ENCODE assay signal across 10 cellular contexts in the genomic region with DNA sequence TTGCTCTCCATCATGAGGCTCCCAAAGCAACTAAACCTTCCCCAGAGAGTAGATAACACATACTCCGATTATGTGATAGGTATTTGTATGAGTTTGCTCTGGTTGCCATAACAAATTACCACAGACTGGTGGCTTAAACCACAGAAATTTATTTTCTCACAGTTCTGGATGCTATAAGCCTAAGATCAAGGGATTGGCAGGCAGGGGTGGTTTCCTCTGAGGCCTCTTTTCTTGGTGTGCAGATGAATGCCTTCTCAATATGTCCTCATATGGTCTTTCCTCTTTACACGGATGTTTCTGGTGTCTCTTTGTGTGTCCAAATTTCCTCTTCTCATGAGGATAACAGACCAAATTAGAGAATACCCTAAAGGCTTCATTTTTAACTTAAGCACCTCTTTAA.
DNase-seq lines count a peak whose midpoint lies in the region; ATAC-seq and TF ChIP-seq lines count a peak whose summit lies in the region.
"Had no signal": no experiment of that assay in that cellular context is flagged by ENCODE, and none has a peak within 500 bp of the region (broad histone marks: within the 10 kb centered on the region; RNA-seq: fewer than 3 reads in every experiment).

No MANE protein-coding gene starts in this region.

- peaks cover under 1% of the 10 kb centered on the region for H3K9me3 Mint-ChIP-seq in stimulated activated naive CD8-positive, alpha-beta T cell treated with anti-CD3 and anti-CD28 coated beads, Interleukin-15, Interleukin-2, amounts not matched to agents 100 ng/mL and 50 ng/mL, for 24 hours

- H3K27me3 Mint-ChIP-seq in stimulated activated naive CD8-positive, alpha-beta T cell treated with anti-CD3 and anti-CD28 coated beads, Interleukin-15, Interleukin-2, amounts not matched to agents 100 ng/mL and 50 ng/mL, for 24 hours = no peaks in the 10 kb centered on the region

- H3K4me1 Mint-ChIP-seq in stimulated activated naive CD8-positive, alpha-beta T cell treated with anti-CD3 and anti-CD28 coated beads, Interleukin-15, Interleukin-2, amounts not matched to agents 100 ng/mL and 50 ng/mL, for 24 hours (ENCODE audit: low read depth) = peaks cover 38% of the 10 kb centered on the region

- H3K27ac Mint-ChIP-seq in stimulated activated naive CD8-positive, alpha-beta T cell treated with anti-CD3 and anti-CD28 coated beads, Interleukin-15, Interleukin-2, amounts not matched to agents 100 ng/mL and 50 ng/mL, for 24 hours = peak overlapping the region; percentile 74
- H3K27ac Mint-ChIP-seq: WTC11 had no signal

- no peaks in the 10 kb centered on the region for H3K36me3 Mint-ChIP-seq in stimulated activated naive CD8-positive, alpha-beta T cell treated with anti-CD3 and anti-CD28 coated beads, Interleukin-15, Interleukin-2, amounts not matched to agents 100 ng/mL and 50 ng/mL, for 24 hours (ENCODE audit: low read depth)
- H3K36me3 Mint-ChIP-seq: WTC11 had no signal

- ATAC-seq in HG03039 (IDR thresholded peaks at IDR 0.05; ENCODE audit: unreplicated experiment) = no peak
- no peak for ATAC-seq in GM21723 (IDR thresholded peaks at IDR 0.05; ENCODE audit: unreplicated experiment)
- ATAC-seq: WTC11 had no signal

- DNase-seq in activated T-cell treated with anti-CD3 and anti-CD28 coated beads for 1 hour (ENCODE audit: low read depth) (peak; percentile 9), activated T-cell treated with anti-CD3 and anti-CD28 coated beads for 4 hours (no peak), fibroblast of pulmonary artery (ENCODE audit: low read depth) (peak; percentile 6), 8988T (no peak)
- peak; percentile 8 to 41 for DNase-seq in activated CD4-positive, alpha-beta T cell treated with anti-CD3 and anti-CD28 coated beads, Interleukin-2, amount 50 U/mL, for 48 hours
- DNase-seq: NCI-H69 had no signal

- peak overlapping the region; percentile 9 for H3K4me3 Mint-ChIP-seq in stimulated activated naive CD8-positive, alpha-beta T cell treated with anti-CD3 and anti-CD28 coated beads, Interleukin-15, Interleukin-2, amounts not matched to agents 100 ng/mL and 50 ng/mL, for 24 hours
- H3K4me3 Mint-ChIP-seq: WTC11 had no signal

- TF ChIP-seq CTCF in fibroblast of pulmonary artery (IDR thresholded peaks at IDR 0.05; ENCODE audit: low read length, missing control alignments) = no peak

- no peak overlapping the region for H3K4me3 ChIP-seq in fibroblast of pulmonary artery (replicated peaks; ENCODE audit: low read depth, low read length)

Comparison
In these comparisons a context has a peak if more than half of its experiments do, and no peak if none do; other contexts are left out.
1. DNase-seq: peak in activated T-cell treated with anti-CD3 and anti-CD28 coated beads for 1 hour (single experiment), activated CD4-positive, alpha-beta T cell treated with anti-CD3 and anti-CD28 coated beads, Interleukin-2, amount 50 U/mL, for 48 hours (2 of 2) and fibroblast of pulmonary artery (single experiment); none in activated T-cell treated with anti-CD3 and anti-CD28 coated beads for 4 hours (single experiment) and 8988T (single experiment).